Comparison of ENCODE assay signal across 17 cellular contexts in the genomic region with DNA sequence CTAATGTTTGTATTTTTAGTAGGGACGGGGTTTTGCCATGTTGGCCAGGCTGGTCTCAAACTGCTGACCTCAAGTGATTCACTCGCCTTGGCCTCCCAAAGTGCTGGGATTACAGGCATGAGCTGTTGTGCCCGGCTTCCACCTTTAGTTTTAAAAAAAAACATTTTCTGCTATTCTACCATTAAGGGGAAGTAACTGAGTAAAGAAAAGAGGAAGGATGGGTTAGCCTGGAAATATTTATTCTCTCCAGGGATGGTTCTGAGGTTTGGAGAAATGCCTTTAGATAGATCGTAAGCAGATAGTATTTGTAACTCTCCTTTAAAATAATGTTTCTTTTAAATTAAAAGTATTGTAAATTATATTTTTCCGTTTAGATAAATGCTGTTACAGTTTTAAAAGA. TPM values are rescaled to one million over a fixed set of nuclear protein-coding genes. Genes with fewer than 3 reads are reported as not detected.
DNase-seq lines count a peak whose midpoint lies in the region; TF ChIP-seq lines count a peak whose summit lies in the region.
"Had no signal": no experiment of that assay in that cellular context is flagged by ENCODE, and none has a peak within 500 bp of the region (broad histone marks: within the 10 kb centered on the region; RNA-seq: fewer than 3 reads in every experiment).

No MANE protein-coding gene starts in this region.

- no peak overlapping the region for H3K27ac ChIP-seq in SJCRH30
- H3K27ac ChIP-seq: 22Rv1, dorsolateral prefrontal cortex had no signal

- H3K27me3 Mint-ChIP-seq in activated CD4-positive, alpha-beta T cell treated with anti-CD3 and anti-CD28 coated beads, Interleukin-2, amount 10 ng/mL, durations not matched to agents 24 days and 14 days: no peaks in the 10 kb centered on the region
- no peaks in the 10 kb centered on the region for H3K27me3 Mint-ChIP-seq in T-helper 2 cell treated with Interferon-gamma antibody and Interleukin-4, amounts not matched to agents 5 μg/mL and 100 μg/mL, for 36 hours (ENCODE audit: low read depth)
- H3K27me3 Mint-ChIP-seq: CD8-positive, alpha-beta memory T cell had no signal

- no peak overlapping the region for H3K4me3 Mint-ChIP-seq in activated CD4-positive, alpha-beta T cell treated with anti-CD3 and anti-CD28 coated beads, Interleukin-2, amount 10 ng/mL, durations not matched to agents 24 days and 14 days
- H3K4me3 Mint-ChIP-seq in T-helper 2 cell treated with Interferon-gamma antibody and Interleukin-4, amounts not matched to agents 5 μg/mL and 100 μg/mL, for 36 hours: no peak overlapping the region
- H3K4me3 Mint-ChIP-seq: mesothelial cell of epicardium had no signal

- H3K4me1 ChIP-seq in SJCRH30: no peaks in the 10 kb centered on the region

- H3K36me3 Mint-ChIP-seq in activated CD4-positive, alpha-beta T cell treated with anti-CD3 and anti-CD28 coated beads, Interleukin-2, amount 10 ng/mL, durations not matched to agents 24 days and 14 days (ENCODE audit: low read depth): peaks cover 26% of the 10 kb centered on the region
- peaks cover 21% of the 10 kb centered on the region for H3K36me3 Mint-ChIP-seq in T-helper 2 cell treated with Interferon-gamma antibody and Interleukin-4, amounts not matched to agents 5 μg/mL and 100 μg/mL, for 36 hours (ENCODE audit: low read depth)

- no peak overlapping the region for H3K4me3 ChIP-seq in choroid plexus epithelial cell (ENCODE audit: low read depth, low read length)
- H3K4me3 ChIP-seq in SJCRH30: no peak overlapping the region
- H3K4me3 ChIP-seq: dorsolateral prefrontal cortex had no signal

- TF ChIP-seq CTCF in choroid plexus epithelial cell (conservative IDR thresholded peaks at IDR 0.05; ENCODE audit: low read depth, low read length): no peak

- H3K36me3 ChIP-seq in SJCRH30: peaks cover 4% of the 10 kb centered on the region; the same call in 1 of the 2 replicates

- H3K9me3 ChIP-seq in SJCRH30 (replicated peaks): no peaks in the 10 kb centered on the region

- no peaks in the 10 kb centered on the region for H3K27me3 ChIP-seq in SJCRH30
- H3K27me3 ChIP-seq: dorsolateral prefrontal cortex had no signal

- H3K27ac Mint-ChIP-seq in activated CD4-positive, alpha-beta T cell treated with anti-CD3 and anti-CD28 coated beads, Interleukin-2, amount 10 ng/mL, durations not matched to agents 24 days and 14 days: no peak overlapping the region
- H3K27ac Mint-ChIP-seq in T-helper 2 cell treated with Interferon-gamma antibody and Interleukin-4, amounts not matched to agents 5 μg/mL and 100 μg/mL, for 36 hours: no peak overlapping the region

- DNase-seq in activated CD4-positive, alpha-beta T cell treated with anti-CD3 and anti-CD28 coated beads, Interleukin-2, amount 10 ng/mL, durations not matched to agents 24 days and 14 days: peak; percentile 51
- no peak for DNase-seq in activated CD4-positive, alpha-beta T cell treated with anti-CD3 and anti-CD28 coated beads for 1 hour
- peak; percentile 48 for DNase-seq in SIG-M5 (lab: John Stamatoyannopoulos, UW)
- peak; percentile 26 for DNase-seq in choroid plexus epithelial cell (ENCODE audit: low read depth)
- DNase-seq in cerebellar nuclear complex (lab: John Stamatoyannopoulos, UW): no peak
- DNase-seq in NCI-H510A (lab: John Stamatoyannopoulos, UW): no peak
- DNase-seq in SJCRH30: no peak
- no peak for DNase-seq in T-helper 2 cell treated with Interferon-gamma antibody and Interleukin-4, amounts not matched to agents 5 μg/mL and 100 μg/mL, for 36 hours (ENCODE audit: low spot score)
- DNase-seq: activated CD4-positive, CD25-positive, alpha-beta regulatory T cell; activated gamma-delta T cell treated with Interleukin-2 at 50 U/mL for 16 hours; CD8-positive, alpha-beta memory T cell; dorsolateral prefrontal cortex; NCI-H1417; NCI-H345; stimulated activated CD4-positive, alpha-beta T cell treated with anti-CD3 and anti-CD28 coated beads, Interleukin-4, amount 100 ng/mL, for 24 hours had no signal

- H3K9me3 Mint-ChIP-seq in activated CD4-positive, alpha-beta T cell treated with anti-CD3 and anti-CD28 coated beads, Interleukin-2, amount 10 ng/mL, durations not matched to agents 24 days and 14 days: no peaks in the 10 kb centered on the region
- H3K9me3 Mint-ChIP-seq in T-helper 2 cell treated with Interferon-gamma antibody and Interleukin-4, amounts not matched to agents 5 μg/mL and 100 μg/mL, for 36 hours: no peaks in the 10 kb centered on the region
- H3K9me3 Mint-ChIP-seq: CD8-positive, alpha-beta memory T cell; mesothelial cell of epicardium had no signal

- intact Hi-C loops in activated CD4-positive, alpha-beta T cell treated with anti-CD3 and anti-CD28 coated beads, Interleukin-2, amount 10 ng/mL, durations not matched to agents 24 days and 14 days (cut with micrococcal nuclease): no loop called here

- H3K4me1 Mint-ChIP-seq in activated CD4-positive, alpha-beta T cell treated with anti-CD3 and anti-CD28 coated beads, Interleukin-2, amount 10 ng/mL, durations not matched to agents 24 days and 14 days: peaks cover 16% of the 10 kb centered on the region
- peaks cover 18% of the 10 kb centered on the region for H3K4me1 Mint-ChIP-seq in T-helper 2 cell treated with Interferon-gamma antibody and Interleukin-4, amounts not matched to agents 5 μg/mL and 100 μg/mL, for 36 hours (ENCODE audit: low read depth)

RNA-seq across cellular contexts. Expression of a gene that starts 3.2 kb away (rescaled TPM):
- 16.5 TPM in 2 replicates for total RNA-seq in activated CD4-positive, alpha-beta T cell treated with anti-CD3 and anti-CD28 coated beads, Interleukin-2, amount 10 ng/mL, durations not matched to agents 24 days and 14 days
- total RNA-seq in SJCRH30 (2014; rRNA removed; shearing (Covaris generic)): 9.8 and 11.4 TPM in 2 replicates

Comparison
In these comparisons a context has a peak if more than half of its experiments do, and no peak if none do; other contexts are left out.
1. DNase-seq: peak in activated CD4-positive, alpha-beta T cell treated with anti-CD3 and anti-CD28 coated beads, Interleukin-2, amount 10 ng/mL, durations not matched to agents 24 days and 14 days (single experiment), SIG-M5 (single experiment) and choroid plexus epithelial cell (single experiment); none in activated CD4-positive, alpha-beta T cell treated with anti-CD3 and anti-CD28 coated beads for 1 hour (single experiment), cerebellar nuclear complex (0 of 2), NCI-H510A (single experiment), SJCRH30 (0 of 2) and T-helper 2 cell treated with Interferon-gamma antibody and Interleukin-4, amounts not matched to agents 5 μg/mL and 100 μg/mL, for 36 hours (single experiment).